Comparison of ENCODE assay signal across 19 cellular contexts in the genomic region with DNA sequence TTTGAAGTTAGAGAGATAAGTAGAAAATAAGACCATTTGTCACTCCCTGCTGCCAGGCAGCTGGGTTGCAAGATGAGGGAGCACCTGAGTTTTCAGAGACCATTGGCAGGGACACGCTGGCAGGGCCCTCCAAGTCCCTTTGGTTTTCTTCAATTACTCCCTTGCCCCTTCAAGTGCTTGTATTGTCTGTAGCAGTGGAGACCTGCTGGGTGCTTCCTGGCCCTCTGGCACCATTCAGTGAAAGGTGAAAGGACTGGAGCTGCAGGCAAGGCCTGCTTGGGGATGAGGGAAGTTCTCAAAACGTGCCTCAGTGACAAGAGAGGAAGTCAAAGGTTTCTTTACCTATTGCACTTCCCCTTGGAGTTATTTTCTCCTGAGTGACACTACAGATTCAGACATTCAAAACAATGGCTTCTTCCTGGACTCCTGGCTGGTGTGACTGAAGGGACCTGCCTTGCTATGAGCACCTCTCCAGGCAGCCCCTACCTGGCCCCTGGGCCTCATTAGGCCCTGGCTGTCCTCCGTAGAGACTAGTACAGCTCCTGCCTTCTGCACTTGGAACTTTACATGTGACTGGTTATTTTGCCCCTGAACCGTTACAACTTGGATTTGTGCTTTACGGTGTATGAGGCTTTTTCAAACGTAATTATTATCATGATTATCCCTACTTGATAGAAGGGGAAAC.
DNase-seq lines count a peak whose midpoint lies in the region; ATAC-seq, FAIRE-seq and TF ChIP-seq lines count a peak whose summit lies in the region.
"Had no signal": no experiment of that assay in that cellular context is flagged by ENCODE, and none has a peak within 500 bp of the region (broad histone marks: within the 10 kb centered on the region; RNA-seq: fewer than 3 reads in every experiment).

No MANE protein-coding gene starts in this region.

- H3K27ac ChIP-seq in right cardiac atrium (ENCODE audit: low read length) (peak overlapping the region; percentile 84), GM12878 (ENCODE audit: control insufficient read depth, insufficient read depth) (no peak overlapping the region), neural progenitor cell (peak overlapping the region; percentile 61), vagina (peak overlapping the region; percentile 86), SJCRH30 (no peak overlapping the region)

- H3F3A ChIP-seq in neural progenitor cell (ENCODE audit: low read depth), result no peaks in the 10 kb centered on the region

- no peak overlapping the region for H3K4me3 ChIP-seq in right cardiac atrium (ENCODE audit: low read length)
- no peak overlapping the region for H3K4me3 ChIP-seq in GM12878
- no peak overlapping the region for H3K4me3 ChIP-seq in neural progenitor cell
- no peak overlapping the region for H3K4me3 ChIP-seq in vagina
- no peak overlapping the region for H3K4me3 ChIP-seq in SJCRH30
- H3K4me3 ChIP-seq: lower lobe of right lung had no signal

- H3K9ac ChIP-seq in GM12878 (ENCODE audit: control insufficient read depth, insufficient read depth, low read length), result no peak overlapping the region
- no peak overlapping the region for H3K9ac ChIP-seq in neural progenitor cell

- no peaks in the 10 kb centered on the region for H3K36me3 ChIP-seq in GM12878 (ENCODE audit: control insufficient read depth in 2 of 2, insufficient read depth in 2 of 2, low read length in 1 of 2)
- no peaks in the 10 kb centered on the region for H3K36me3 ChIP-seq in neural progenitor cell
- H3K36me3 ChIP-seq in vagina, result no peaks in the 10 kb centered on the region
- no peaks in the 10 kb centered on the region for H3K36me3 ChIP-seq in SJCRH30
- H3K36me3 ChIP-seq: lower lobe of right lung had no signal

- DNase-seq in right cardiac atrium (no peak), left cardiac atrium (no peak), GM12878 (ENCODE audit: low read depth, low spot score) (no peak), neural progenitor cell (ENCODE audit: low spot score) (no peak), vagina (ENCODE audit: extremely low spot score in 2 of 2) (no peak), SJCRH30 (no peak)
- DNase-seq in activated CD4-positive, CD25-positive, alpha-beta regulatory T cell treated with anti-CD3 and anti-CD28 coated beads, Interleukin-2, amount 50 U/mL, for 72 hours, result no peak
- DNase-seq: activated CD8-positive, alpha-beta T cell treated with anti-CD3 and anti-CD28 coated beads, Interleukin-2, amount 10 ng/mL, durations not matched to agents 7 days and 5 days; EL; foreskin melanocyte; Karpas-422; lower lobe of right lung; naive thymus-derived CD8-positive, alpha-beta T cell; NCI-H1436; stimulated activated naive CD8-positive, alpha-beta T cell treated with anti-CD3 and anti-CD28 coated beads, Interleukin-15, amount 100 ng/mL, for 72 hours had no signal

- TF ChIP-seq CTCF in GM12878 (IDR thresholded peaks at IDR 0.05 in 2 of 3, conservative IDR thresholded peaks at IDR 0.05 in 1 of 3; ENCODE audit: control insufficient read depth in 2 of 3, extremely low read depth in 1 of 3, insufficient read depth in 1 of 3, low read depth in 3 of 3, low read length in 3 of 3), result no peak
- TF ChIP-seq CTCF in neural progenitor cell (IDR thresholded peaks at IDR 0.05), result no peak
- TF ChIP-seq CTCF in vagina (IDR thresholded peaks at IDR 0.05), result no peak

- intact Hi-C loops in right cardiac atrium (cut with DNase I), result loop anchor here in 2 of 4 donors (10.0 kb wide), 2 partner anchors 92 to 102 kb away; partner anchors contain the start of gene C1orf21 (in 1 of the 2)
- intact Hi-C loops in left cardiac atrium (cut with DNase I), result no loop called here
- intact Hi-C loops in GM12878 (cut with micrococcal nuclease; ENCODE audit: unreplicated experiment), result no loop called here
- intact Hi-C loops in vagina (cut with DNase I), result no loop called here

- no peak overlapping the region for H3K4me3 Mint-ChIP-seq in neural progenitor cell
- H3K4me3 Mint-ChIP-seq: activated CD8-positive, alpha-beta T cell treated with anti-CD3 and anti-CD28 coated beads, Interleukin-2, amount 10 ng/mL, durations not matched to agents 7 days and 5 days; activated T-helper 1 cell treated with anti-CD3 and anti-CD28 coated beads, Interleukin-12 subunit alpha, Interleukin-12 subunit beta, Interleukin-2, Interleukin-4 antibody, amounts not matched to agents 30 ng/mL and 10 ng/mL and 1 ng/mL, durations not matched to agents 14 hours and 24 hours and 36 hours; naive thymus-derived CD8-positive, alpha-beta T cell; stimulated activated naive CD8-positive, alpha-beta T cell treated with anti-CD3 and anti-CD28 coated beads, Interleukin-15, amount 100 ng/mL, for 72 hours had no signal

- H3K79me2 ChIP-seq in GM12878 (ENCODE audit: control insufficient read depth, insufficient read depth, low read length) (no peaks in the 10 kb centered on the region), neural progenitor cell (ENCODE audit: low read depth) (peaks cover 73% of the 10 kb centered on the region)

- no peak for TF ChIP-seq EP300 in GM12878 (IDR thresholded peaks at IDR 0.05; ENCODE audit: borderline replicate concordance in 1 of 2, control insufficient read depth in 1 of 2, low read depth in 2 of 2, low read length in 2 of 2)

- RAD21 ChIA-PET in GM12878 (lab: Charles Lee; ENCODE audit: unreplicated experiment), result no interaction called here

- H3K9me3 Mint-ChIP-seq in neural progenitor cell, result no peaks in the 10 kb centered on the region
- H3K9me3 Mint-ChIP-seq: activated T-helper 1 cell treated with anti-CD3 and anti-CD28 coated beads, Interleukin-12 subunit alpha, Interleukin-12 subunit beta, Interleukin-2, Interleukin-4 antibody, amounts not matched to agents 30 ng/mL and 10 ng/mL and 1 ng/mL, durations not matched to agents 14 hours and 24 hours and 36 hours; naive thymus-derived CD8-positive, alpha-beta T cell; stimulated activated naive CD8-positive, alpha-beta T cell treated with anti-CD3 and anti-CD28 coated beads, Interleukin-15, amount 100 ng/mL, for 72 hours had no signal

- FAIRE-seq in GM12878 (lab: Jason Lieb, UNC), result no peak
- FAIRE-seq: endometrium had no signal

- 67% methylated on average over 6 of the region's 6 CpGs for WGBS in right cardiac atrium
- 59% methylated on average over 6 of the region's 6 CpGs for WGBS in GM12878 (ENCODE audit: insufficient coverage, insufficient replicate concordance, low lambda C conversion rate, missing lambda C conversion rate)

- H3K36me3 Mint-ChIP-seq in neural progenitor cell, result no peaks in the 10 kb centered on the region
- H3K36me3 Mint-ChIP-seq: naive thymus-derived CD8-positive, alpha-beta T cell had no signal

- H3K27me3 ChIP-seq in right cardiac atrium (ENCODE audit: control insufficient read depth, insufficient read depth), result no peaks in the 10 kb centered on the region
- no peaks in the 10 kb centered on the region for H3K27me3 ChIP-seq in GM12878 (replicated peaks in 1 of 2; ENCODE audit: control insufficient read depth in 2 of 2, insufficient read depth in 2 of 2, low read length in 1 of 2)
- H3K27me3 ChIP-seq in neural progenitor cell, result no peaks in the 10 kb centered on the region
- H3K27me3 ChIP-seq in vagina, result no peaks in the 10 kb centered on the region
- H3K27me3 ChIP-seq in SJCRH30, result no peaks in the 10 kb centered on the region

- BruUV-seq in GM12878 (replicated peaks; lab: Mats Ljungman, UMichigan), result no TSS peak

- H3K9me3 ChIP-seq in right cardiac atrium (ENCODE audit: control insufficient read depth, low read length) (no peaks in the 10 kb centered on the region), GM12878 (replicated peaks; ENCODE audit: control insufficient read depth, insufficient read depth, low read length) (no peaks in the 10 kb centered on the region), neural progenitor cell (ENCODE audit: low read depth) (no peaks in the 10 kb centered on the region), vagina (no peaks in the 10 kb centered on the region), SJCRH30 (replicated peaks) (no peaks in the 10 kb centered on the region)
- H3K9me3 ChIP-seq: lower lobe of right lung had no signal

- H3K4me1 Mint-ChIP-seq in neural progenitor cell, result peaks cover 20% of the 10 kb centered on the region

- H4K20me1 ChIP-seq in GM12878 (ENCODE audit: control insufficient read depth, insufficient read depth) (no peaks in the 10 kb centered on the region), neural progenitor cell (ENCODE audit: low read depth) (peaks cover 32% of the 10 kb centered on the region)

- in situ Hi-C loops in GM12878 (cut with MboI), result no loop called here

- SMC1A ChIA-PET in GM12878 (lab: Charles Lee; ENCODE audit: uncharacterized antibody, unreplicated experiment), result interaction anchor here (1.0 to 1.9 kb wide), 2 partner anchors 48 to 76 kb away, joined by 3 to 5 read pairs; no protein-coding TSS in a partner anchor

- no peak overlapping the region for H3K27ac Mint-ChIP-seq in neural progenitor cell
- H3K27ac Mint-ChIP-seq: activated CD8-positive, alpha-beta T cell treated with anti-CD3 and anti-CD28 coated beads, Interleukin-2, amount 10 ng/mL, durations not matched to agents 7 days and 5 days; activated T-helper 1 cell treated with anti-CD3 and anti-CD28 coated beads, Interleukin-12 subunit alpha, Interleukin-12 subunit beta, Interleukin-2, Interleukin-4 antibody, amounts not matched to agents 30 ng/mL and 10 ng/mL and 1 ng/mL, durations not matched to agents 14 hours and 24 hours and 36 hours; naive thymus-derived CD8-positive, alpha-beta T cell; stimulated activated naive CD8-positive, alpha-beta T cell treated with anti-CD3 and anti-CD28 coated beads, Interleukin-15, amount 100 ng/mL, for 72 hours had no signal

- H2AFZ ChIP-seq in GM12878 (ENCODE audit: control insufficient read depth, low read depth, low read length), result peak overlapping the region; percentile 1; the same call in 1 of the 2 replicates
- no peak overlapping the region for H2AFZ ChIP-seq in neural progenitor cell (replicated peaks)

- H3K4me1 ChIP-seq in right cardiac atrium (ENCODE audit: control insufficient read depth, insufficient read depth, low read length), result peaks cover 41% of the 10 kb centered on the region
- peaks cover 1% of the 10 kb centered on the region for H3K4me1 ChIP-seq in GM12878 (ENCODE audit: control insufficient read depth, insufficient read depth, low read length)
- peaks cover 22% of the 10 kb centered on the region for H3K4me1 ChIP-seq in neural progenitor cell
- peaks cover 80% of the 10 kb centered on the region for H3K4me1 ChIP-seq in vagina
- H3K4me1 ChIP-seq in SJCRH30, result no peaks in the 10 kb centered on the region

- CTCF ChIA-PET in GM12878 (lab: Yijun Ruan, JAX), result interaction anchor here (0.8 kb wide), 1 partner anchor 204 kb away, joined by 3 read pairs; no protein-coding TSS in a partner anchor

- no peaks in the 10 kb centered on the region for H3K27me3 Mint-ChIP-seq in neural progenitor cell (ENCODE audit: insufficient read depth, low read depth)
- H3K27me3 Mint-ChIP-seq: stimulated activated naive CD8-positive, alpha-beta T cell treated with anti-CD3 and anti-CD28 coated beads, Interleukin-15, amount 100 ng/mL, for 72 hours had no signal

- POLR2A ChIA-PET in GM12878 (lab: Charles Lee), result interaction anchor here (0.6 to 1.6 kb wide), 2 partner anchors 8 to 759 kb away, joined by 3 to 4 read pairs; no protein-coding TSS in a partner anchor

- no peak overlapping the region for H3K4me2 ChIP-seq in GM12878 (ENCODE audit: control insufficient read depth, insufficient read depth)
- H3K4me2 ChIP-seq in neural progenitor cell, result no peak overlapping the region

- TF ChIP-seq RAD21 in GM12878 (IDR thresholded peaks at IDR 0.05; ENCODE audit: insufficient read depth, low read depth, low read length), result no peak

- TF ChIP-seq POLR2A in GM12878 (IDR thresholded peaks at IDR 0.05; ENCODE audit: low read depth, low read length) (no peak), vagina (IDR thresholded peaks at IDR 0.05) (no peak)

- ATAC-seq in right cardiac atrium (no peak), left cardiac atrium (no peak), GM12878 (no peak), GM21423 (IDR thresholded peaks at IDR 0.05; ENCODE audit: unreplicated experiment) (no peak)
- ATAC-seq: activated CD8-positive, alpha-beta T cell treated with anti-CD3 and anti-CD28 coated beads, Interleukin-2, amount 10 ng/mL, durations not matched to agents 7 days and 5 days; lower lobe of right lung; naive thymus-derived CD8-positive, alpha-beta T cell; Panc1; stimulated activated naive CD8-positive, alpha-beta T cell treated with anti-CD3 and anti-CD28 coated beads, Interleukin-15, amount 100 ng/mL, for 72 hours had no signal

Comparison
In these comparisons a context has a peak if more than half of its experiments do, and no peak if none do; other contexts are left out.
1. H3K27ac ChIP-seq: peak in right cardiac atrium (single experiment), neural progenitor cell (single experiment) and vagina (single experiment); none in GM12878 (single experiment) and SJCRH30 (single experiment).